8 cellular contexts compared by ENCODE assay signal in genomic region chr2:31729442-31730092, GRCh38.
DNase-seq lines count a peak whose midpoint lies in the region; ATAC-seq and TF ChIP-seq lines count a peak whose summit lies in the region.

No MANE protein-coding gene starts in this region.

- DNase-seq in HuH-7.5 (ENCODE audit: low spot score) (peak; percentile 10), SKM-1 treated with dmso at 0.1 percent for 144 hours (lab: John Stamatoyannopoulos, UW; ENCODE audit: unreplicated experiment) (peak; percentile 18), kidney tubule cell (ENCODE audit: low spot score) (peak; percentile 47), C1 segment of cervical spinal cord (lab: John Stamatoyannopoulos, UW) (no peak), glutamatergic neuron (no peak), psoas muscle (no peak)

- no peak overlapping the region for H3K4me3 Mint-ChIP-seq in glutamatergic neuron (ENCODE audit: unreplicated experiment)

- ATAC-seq in HG02759 (IDR thresholded peaks at IDR 0.05; ENCODE audit: unreplicated experiment): no peak
- no peak for ATAC-seq in psoas muscle

- no peaks in the 10 kb centered on the region for H4K20me1 ChIP-seq in DOHH2 (ENCODE audit: control insufficient read depth, insufficient read depth, low read depth, low read length)

- H3K4me1 ChIP-seq in DOHH2 (ENCODE audit: control insufficient read depth, low read length) (no peaks in the 10 kb centered on the region), psoas muscle (no peaks in the 10 kb centered on the region)

- no peaks in the 10 kb centered on the region for H3K9me2 ChIP-seq in DOHH2 (replicated peaks; ENCODE audit: control insufficient read depth, low read length)

- no peak overlapping the region for H3K4me2 ChIP-seq in DOHH2 (ENCODE audit: low read length)

- H3F3A ChIP-seq in DOHH2 (ENCODE audit: control insufficient read depth, insufficient read depth): no peaks in the 10 kb centered on the region

- H3K9me3 ChIP-seq in DOHH2 (ENCODE audit: control insufficient read depth, insufficient read depth, low read length) (no peaks in the 10 kb centered on the region), psoas muscle (peaks cover 4% of the 10 kb centered on the region)

- H3K27ac ChIP-seq in DOHH2 (ENCODE audit: low read depth, low read length): no peak overlapping the region
- H3K27ac ChIP-seq in psoas muscle: no peak overlapping the region

- 66 to 68% (median 67%) methylated on average over 5 of the region's 5 CpGs for WGBS in psoas muscle, 3 donors

- peak; percentile 68 for TF ChIP-seq CTCF in DOHH2 (IDR thresholded peaks at IDR 0.05; ENCODE audit: low read depth, low read length, poor library complexity, severe bottlenecking)
- no peak for TF ChIP-seq CTCF in glutamatergic neuron (IDR thresholded peaks at IDR 0.05; ENCODE audit: partially characterized antibody, unreplicated experiment)
- no peak for TF ChIP-seq CTCF in psoas muscle (IDR thresholded peaks at IDR 0.05)

- H3K79me2 ChIP-seq in DOHH2 (ENCODE audit: control insufficient read depth, low read length): no peaks in the 10 kb centered on the region

- H3K9me3 Mint-ChIP-seq in glutamatergic neuron (ENCODE audit: unreplicated experiment): no peaks in the 10 kb centered on the region

- H3K27me3 ChIP-seq in DOHH2 (ENCODE audit: control insufficient read depth, low read length) (no peaks in the 10 kb centered on the region), psoas muscle (ENCODE audit: insufficient read depth in 3 of 3, low read length in 2 of 3) (no peaks in the 10 kb centered on the region)

- no peaks in the 10 kb centered on the region for H3K36me3 ChIP-seq in DOHH2 (ENCODE audit: control insufficient read depth, low read length)
- no peaks in the 10 kb centered on the region for H3K36me3 ChIP-seq in psoas muscle (ENCODE audit: insufficient read depth in 1 of 2, low read depth in 1 of 2)

- no peaks in the 10 kb centered on the region for H3K4me1 Mint-ChIP-seq in glutamatergic neuron (ENCODE audit: low read depth, unreplicated experiment)

- intact Hi-C loops in psoas muscle (cut with DNase I): no loop called here

- H3K4me3 ChIP-seq in DOHH2 (ENCODE audit: low read length) (no peak overlapping the region), psoas muscle (no peak overlapping the region)

- no peak overlapping the region for H3K27ac Mint-ChIP-seq in glutamatergic neuron (ENCODE audit: unreplicated experiment)

- peaks cover 2% of the 10 kb centered on the region for H3K27me3 Mint-ChIP-seq in glutamatergic neuron (ENCODE audit: unreplicated experiment)

- H3K36me3 Mint-ChIP-seq in glutamatergic neuron (ENCODE audit: unreplicated experiment): no peaks in the 10 kb centered on the region

Comparison
In these comparisons a context has a peak if more than half of its experiments do, and no peak if none do; other contexts are left out.
1. DNase-seq: peak in HuH-7.5 (single experiment), SKM-1 treated with dmso at 0.1 percent for 144 hours (single experiment) and kidney tubule cell (single experiment); none in C1 segment of cervical spinal cord (0 of 14), glutamatergic neuron (single experiment) and psoas muscle (0 of 2).